Comparison of ENCODE assay signal across 8 cellular contexts in the genomic region with DNA sequence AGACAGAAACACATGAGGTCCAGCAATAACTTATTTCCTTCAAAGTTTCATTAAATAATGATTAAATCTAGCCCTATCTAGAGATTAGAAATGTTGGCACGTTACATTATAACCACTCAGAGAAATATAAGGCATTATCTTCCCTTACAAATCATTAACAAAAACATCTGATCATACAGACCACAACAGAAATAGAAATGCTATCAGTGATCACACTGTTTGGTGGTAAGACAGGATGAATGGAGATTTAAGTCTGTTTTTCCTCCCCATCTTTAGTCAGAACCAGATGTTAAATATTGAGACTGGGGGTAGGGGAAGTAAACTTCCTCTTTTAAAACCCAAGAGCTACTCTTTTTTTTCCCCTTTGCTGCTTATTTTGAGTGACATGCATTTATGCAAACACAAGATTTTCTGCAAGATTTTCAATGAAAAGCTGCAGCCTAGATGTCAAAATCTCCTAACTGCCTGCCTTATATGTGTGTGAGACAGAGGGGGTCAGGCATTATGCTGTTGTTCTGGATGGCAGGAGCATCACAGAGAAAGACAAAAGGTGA.
DNase-seq lines count a peak whose midpoint lies in the region; ATAC-seq and TF ChIP-seq lines count a peak whose summit lies in the region.

No MANE protein-coding gene starts in this region.

- no peak overlapping the region for H3K4me2 ChIP-seq in mesenchymal stem cell (ENCODE audit: low read length, poor library complexity, severe bottlenecking)
- no peak overlapping the region for H3K4me2 ChIP-seq in mammary epithelial cell (ENCODE audit: insufficient read depth, low read depth, low read length)

- no peak overlapping the region for H4K8ac ChIP-seq in mesenchymal stem cell (ENCODE audit: low read length)

- H3K27ac ChIP-seq in mesenchymal stem cell (ENCODE audit: low read length, poor library complexity, severe bottlenecking) (no peak overlapping the region), mammary epithelial cell (ENCODE audit: insufficient read depth, low read depth, low read length) (no peak overlapping the region), WERI-Rb-1 (no peak overlapping the region)

- no peak overlapping the region for H2AK5ac ChIP-seq in mesenchymal stem cell (ENCODE audit: low read length, severe bottlenecking)

- DNase-seq in NOMO-1 treated with dmso at 0.1 percent for 144 hours (lab: John Stamatoyannopoulos, UW; ENCODE audit: unreplicated experiment) (peak; percentile 58), mesenchymal stem cell (no peak), DMS153 treated with DMSO at 0.1 percent for 48 hours (lab: John Stamatoyannopoulos, UW; ENCODE audit: unreplicated experiment) (no peak), mammary epithelial cell (no peak), WERI-Rb-1 (no peak)

- H2BK5ac ChIP-seq in mesenchymal stem cell (ENCODE audit: low read depth, low read length, poor library complexity, severe bottlenecking): peak overlapping the region; percentile 31

- no peak overlapping the region for H3K18ac ChIP-seq in mesenchymal stem cell (ENCODE audit: low read depth in 1 of 2, low read length in 2 of 2)

- no peak overlapping the region for H3K4ac ChIP-seq in mesenchymal stem cell (ENCODE audit: low read depth in 1 of 2, low read length in 2 of 2)

- H2BK12ac ChIP-seq in mesenchymal stem cell (ENCODE audit: low read length in 2 of 2): no peak overlapping the region

- peaks cover 17% of the 10 kb centered on the region for H3K79me1 ChIP-seq in mesenchymal stem cell (replicated peaks; ENCODE audit: low read length, poor library complexity, severe bottlenecking)

- H2AFZ ChIP-seq in mesenchymal stem cell (ENCODE audit: low read depth, low read length) (no peak overlapping the region), mammary epithelial cell (ENCODE audit: low read depth, low read length) (no peak overlapping the region)

- no peak overlapping the region for H3K23ac ChIP-seq in mesenchymal stem cell (ENCODE audit: low read length in 2 of 2)

- in situ Hi-C loops in mammary epithelial cell (cut with MboI; ENCODE audit: low sequenced_read_pairs in 2 of 2): no loop called here

- CTCF ChIA-PET in mammary epithelial cell (lab: Charles Lee; ENCODE audit: low non-redundant PET): no interaction called here

- H3K9ac ChIP-seq in mesenchymal stem cell (ENCODE audit: low read length): no peak overlapping the region
- H3K9ac ChIP-seq in mammary epithelial cell (ENCODE audit: insufficient read depth, low read length): no peak overlapping the region

- peaks cover 21% of the 10 kb centered on the region for H3K79me2 ChIP-seq in mammary epithelial cell (ENCODE audit: insufficient read depth, low read length)

- peaks cover 0 to 24% of the 10 kb centered on the region in 2 experiments for H3K36me3 ChIP-seq in mesenchymal stem cell (ENCODE audit: control insufficient read depth in 1 of 2, insufficient read depth in 2 of 2, low read depth in 1 of 2, low read length in 2 of 2)
- no peaks in the 10 kb centered on the region for H3K36me3 ChIP-seq in mammary epithelial cell (ENCODE audit: insufficient read depth, low read length)
- H3K36me3 ChIP-seq in WERI-Rb-1: no peaks in the 10 kb centered on the region

- H2BK15ac ChIP-seq in mesenchymal stem cell (ENCODE audit: low read depth, poor library complexity, severe bottlenecking): no peak overlapping the region

- H3K4me3 ChIP-seq in mesenchymal stem cell (ENCODE audit: insufficient read depth in 1 of 2, low read depth in 1 of 2, low read length in 2 of 2): no peak overlapping the region
- no peak overlapping the region for H3K4me3 ChIP-seq in mammary epithelial cell (replicated peaks in 1 of 3; ENCODE audit: insufficient read depth in 1 of 3, low read depth in 2 of 3, low read length in 3 of 3)
- H3K4me3 ChIP-seq in WERI-Rb-1 (ENCODE audit: low read depth, low read length): no peak overlapping the region

- H3K9me3 ChIP-seq in mesenchymal stem cell (ENCODE audit: control insufficient read depth, low read length) (no peaks in the 10 kb centered on the region), mammary epithelial cell (replicated peaks; ENCODE audit: insufficient read depth, low read length) (no peaks in the 10 kb centered on the region), WERI-Rb-1 (ENCODE audit: severe bottlenecking) (no peaks in the 10 kb centered on the region)

- H3K14ac ChIP-seq in mesenchymal stem cell (ENCODE audit: low read length in 2 of 2): no peak overlapping the region

- ATAC-seq in GM18868 (IDR thresholded peaks at IDR 0.05; ENCODE audit: unreplicated experiment) (peak; percentile 82), HG02759 (IDR thresholded peaks at IDR 0.05; ENCODE audit: unreplicated experiment) (peak; percentile 91), esophagus mucosa (no peak)

- H2BK120ac ChIP-seq in mesenchymal stem cell (ENCODE audit: low read depth, low read length): no peak overlapping the region

- TF ChIP-seq CTCF in mammary epithelial cell (conservative IDR thresholded peaks at IDR 0.05 in 1 of 2, IDR thresholded peaks at IDR 0.05 in 1 of 2; ENCODE audit: extremely low read depth in 1 of 2, insufficient read depth in 1 of 2, low read depth in 1 of 2, low read length in 2 of 2) (no peak), WERI-Rb-1 (IDR thresholded peaks at IDR 0.05; ENCODE audit: low read depth, low read length) (no peak)

- dilution Hi-C loops in mammary epithelial cell (cut with HindIII; ENCODE audit: low sequenced_read_pairs): no loop called here

- WGBS in mesenchymal stem cell: no CpG with 5 or more reads among the region's 1 CpG
- WGBS in mammary epithelial cell (ENCODE audit: low coverage, missing lambda C conversion rate): 100% methylated on average over 1 of the region's 1 CpG

- H3K27me3 ChIP-seq in mesenchymal stem cell (ENCODE audit: control insufficient read depth in 1 of 2, insufficient read depth in 1 of 2, low read length in 2 of 2) (no peaks in the 10 kb centered on the region), mammary epithelial cell (ENCODE audit: insufficient read depth, low read length) (no peaks in the 10 kb centered on the region), WERI-Rb-1 (ENCODE audit: insufficient read depth, low read depth, severe bottlenecking) (no peaks in the 10 kb centered on the region)

- H4K20me1 ChIP-seq in mammary epithelial cell (ENCODE audit: insufficient read depth, low read length): no peaks in the 10 kb centered on the region

- H4K91ac ChIP-seq in mesenchymal stem cell (ENCODE audit: low read length): no peak overlapping the region

- H3K4me1 ChIP-seq in mesenchymal stem cell (ENCODE audit: control insufficient read depth, insufficient read depth, low read depth, low read length): no peaks in the 10 kb centered on the region
- peaks cover 9% of the 10 kb centered on the region for H3K4me1 ChIP-seq in mammary epithelial cell (ENCODE audit: insufficient read depth, low read length)

- BruUV-seq in mammary epithelial cell (replicated peaks; lab: Mats Ljungman, UMichigan): no TSS peak

- intact Hi-C loops in mammary epithelial cell (cut with micrococcal nuclease): no loop called here
